ENCODE assay signal across 11 cellular contexts in the genomic region with DNA sequence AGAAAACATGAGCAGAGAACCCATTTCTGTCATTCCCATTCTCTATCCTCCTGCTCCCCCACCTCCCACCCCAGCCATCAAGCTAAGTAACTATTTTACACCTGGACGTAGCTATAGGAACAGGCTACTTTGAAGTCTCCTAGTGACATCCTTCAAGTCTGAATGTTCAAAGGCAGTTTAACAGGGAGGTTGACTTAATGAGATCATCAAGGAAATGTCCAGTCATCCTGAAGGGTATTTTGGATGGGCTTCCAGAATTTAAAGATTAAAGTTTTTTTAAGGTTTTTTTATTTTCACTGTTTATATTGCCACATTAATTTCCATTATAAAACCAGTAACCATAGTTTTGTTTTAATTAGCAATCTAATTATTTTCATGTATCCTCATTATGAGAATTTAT.
"Had no signal": no experiment of that assay in that cellular context is flagged by ENCODE, and none has a peak within 500 bp of the region (broad histone marks: within the 10 kb centered on the region; RNA-seq: fewer than 3 reads in every experiment).

No MANE protein-coding gene starts in this region.

- H3K4me3 ChIP-seq: breast epithelium, ovary, right lobe of liver, smooth muscle cell, upper lobe of left lung had no signal

- DNase-seq: activated CD4-positive, alpha-beta T cell treated with anti-CD3 and anti-CD28 coated beads for 36 hours; activated CD8-positive, alpha-beta memory T cell treated with anti-CD3 and anti-CD28 coated beads, Interleukin-2, amount 50 U/mL, for 48 hours; activated gamma-delta T cell treated with Interleukin-2 at 50 U/mL for 16 hours; amniotic stem cell; hypothalamus; nephron progenitor cell; ovary; right lobe of liver; upper lobe of left lung had no signal

- H3K4me1 ChIP-seq: breast epithelium, right lobe of liver, upper lobe of left lung had no signal

- H3K36me3 ChIP-seq: ovary had no signal

- H3K27me3 ChIP-seq: breast epithelium, ovary, right lobe of liver, upper lobe of left lung had no signal

- H3K4me2 ChIP-seq: smooth muscle cell had no signal

- H3K27ac ChIP-seq: breast epithelium, ovary, right lobe of liver, upper lobe of left lung had no signal

- H3K9me3 ChIP-seq: breast epithelium, ovary, right lobe of liver, upper lobe of left lung had no signal
